In the genomic region with DNA sequence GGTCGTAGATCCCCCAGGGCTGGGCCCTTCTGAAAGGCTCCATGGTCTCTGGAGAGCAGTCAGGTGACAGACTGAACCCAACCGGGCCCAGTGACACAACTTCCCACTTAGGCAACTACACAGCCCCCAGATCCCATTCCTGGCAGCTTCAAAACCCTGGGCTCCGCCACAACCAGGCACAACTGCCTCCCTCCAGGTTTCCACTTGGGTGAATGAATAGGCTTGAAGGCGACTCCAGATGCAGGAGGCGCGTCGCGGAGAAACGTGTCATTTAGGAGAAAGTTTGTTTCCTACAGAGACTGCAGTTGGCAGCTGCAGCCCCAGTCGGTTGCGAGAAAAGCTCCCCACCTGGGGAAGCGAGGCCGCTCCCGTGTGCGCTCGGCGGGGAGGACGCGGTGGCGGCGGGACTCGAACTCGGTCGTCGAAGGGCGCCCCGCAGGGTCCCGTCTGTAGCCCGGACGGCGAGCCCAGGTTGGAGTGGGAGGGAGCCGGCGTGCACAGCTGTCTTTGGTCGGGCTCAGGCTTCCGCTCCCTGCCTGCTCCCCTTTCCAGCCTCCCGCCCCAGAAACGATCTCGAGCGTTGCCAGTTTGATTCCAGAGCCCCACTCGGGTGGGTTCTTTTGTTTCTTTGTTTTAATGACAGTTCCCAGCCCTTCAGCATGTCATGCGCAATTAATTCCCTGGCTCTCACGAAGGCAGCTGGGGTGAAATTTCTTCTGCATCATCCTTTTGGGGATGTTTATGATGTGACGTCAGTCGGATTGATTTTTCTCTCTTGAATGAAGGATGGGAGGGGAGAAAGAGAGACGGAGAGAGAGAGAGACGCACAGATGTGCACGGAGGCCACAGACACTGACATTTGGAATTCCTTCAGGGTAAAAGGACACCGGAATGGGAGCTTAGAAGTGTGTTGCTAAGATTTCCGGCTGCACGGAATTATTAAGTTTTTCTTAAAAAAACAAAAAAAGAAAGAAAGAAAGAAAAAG, we compare ENCODE assay signal across 8 cellular contexts. TPM values are rescaled to one million over a fixed set of nuclear protein-coding genes. Genes with fewer than 3 reads are reported as not detected.
DNase-seq lines count a peak whose midpoint lies in the region; ATAC-seq and TF ChIP-seq lines count a peak whose summit lies in the region.

No MANE protein-coding gene starts in this region.

- peak overlapping the region; percentile 80 for H3K4me3 Mint-ChIP-seq in T-helper 1 cell treated with Interleukin-12 subunit alpha and Interleukin-12 subunit beta and Interleukin-4 antibody, amounts not matched to agents 30 μg/mL and 1 μg/mL, for 36 hours
- H3K4me3 Mint-ChIP-seq in activated CD8-positive, alpha-beta T cell treated with anti-CD3 and anti-CD28 coated beads for 36 hours, result peak overlapping the region; percentile 73
- H3K4me3 Mint-ChIP-seq in naive B cell, result peak overlapping the region; percentile 78 to 96 (median 85)

- POLR2A ChIA-PET in activated CD8-positive, alpha-beta T cell treated with anti-CD3 and anti-CD28 coated beads for 36 hours (lab: Charles Lee), result interaction anchor here (0.6 kb wide), 1 partner anchor 182 kb away, joined by 3 read pairs; no protein-coding TSS in a partner anchor

- peak overlapping the region; percentile 12 for H3K27ac Mint-ChIP-seq in T-helper 1 cell treated with Interleukin-12 subunit alpha and Interleukin-12 subunit beta and Interleukin-4 antibody, amounts not matched to agents 30 μg/mL and 1 μg/mL, for 36 hours
- no peak overlapping the region for H3K27ac Mint-ChIP-seq in activated CD8-positive, alpha-beta T cell treated with anti-CD3 and anti-CD28 coated beads for 36 hours
- H3K27ac Mint-ChIP-seq in naive B cell, result peak overlapping the region in 5 of 6 donors; percentile 28 to 94 (median 85)

- CTCF ChIA-PET in activated CD8-positive, alpha-beta T cell treated with anti-CD3 and anti-CD28 coated beads for 36 hours (lab: Charles Lee), result interaction anchor here (0.9 to 1.5 kb wide), 4 partner anchors 12 to 193 kb away, joined by 3 read pairs; no protein-coding TSS in a partner anchor

- peaks cover 9% of the 10 kb centered on the region for H3K4me1 Mint-ChIP-seq in T-helper 1 cell treated with Interleukin-12 subunit alpha and Interleukin-12 subunit beta and Interleukin-4 antibody, amounts not matched to agents 30 μg/mL and 1 μg/mL, for 36 hours (ENCODE audit: low read depth)
- H3K4me1 Mint-ChIP-seq in activated CD8-positive, alpha-beta T cell treated with anti-CD3 and anti-CD28 coated beads for 36 hours (ENCODE audit: low read depth), result peaks cover 10% of the 10 kb centered on the region
- peaks cover 21 to 27% (median 23%) of the 10 kb centered on the region in 3 donors for H3K4me1 Mint-ChIP-seq in naive B cell

- peak; percentile 74 for ATAC-seq in activated CD8-positive, alpha-beta T cell treated with anti-CD3 and anti-CD28 coated beads for 36 hours
- ATAC-seq in naive B cell (ENCODE audit: low read depth in 2 of 2), result peak; percentile 45 to 54
- ATAC-seq in esophagus mucosa, result no peak
- no peak for ATAC-seq in HG03439 (IDR thresholded peaks at IDR 0.05; ENCODE audit: unreplicated experiment)
- ATAC-seq in GM19467 (IDR thresholded peaks at IDR 0.05; ENCODE audit: unreplicated experiment), result no peak

- TF ChIP-seq CTCF in activated CD8-positive, alpha-beta T cell treated with anti-CD3 and anti-CD28 coated beads for 36 hours (IDR thresholded peaks at IDR 0.05), result no peak
- TF ChIP-seq CTCF in fibroblast of the aortic adventitia (IDR thresholded peaks at IDR 0.05; ENCODE audit: insufficient read depth, low read length), result no peak

- H3K27me3 Mint-ChIP-seq in T-helper 1 cell treated with Interleukin-12 subunit alpha and Interleukin-12 subunit beta and Interleukin-4 antibody, amounts not matched to agents 30 μg/mL and 1 μg/mL, for 36 hours (ENCODE audit: low read depth), result peaks cover 59% of the 10 kb centered on the region
- peaks cover 36% of the 10 kb centered on the region for H3K27me3 Mint-ChIP-seq in activated CD8-positive, alpha-beta T cell treated with anti-CD3 and anti-CD28 coated beads for 36 hours
- peaks cover 33 to 46% (median 39%) of the 10 kb centered on the region in 3 donors for H3K27me3 Mint-ChIP-seq in naive B cell

- DNase-seq in T-helper 1 cell (no peak), fibroblast of the aortic adventitia (ENCODE audit: low read depth) (peak; percentile 77), naive B cell (peak; percentile 14)
- peak; percentile 28 for DNase-seq in activated CD8-positive, alpha-beta T cell treated with anti-CD3 and anti-CD28 coated beads for 36 hours

- H3K36me3 Mint-ChIP-seq in T-helper 1 cell treated with Interleukin-12 subunit alpha and Interleukin-12 subunit beta and Interleukin-4 antibody, amounts not matched to agents 30 μg/mL and 1 μg/mL, for 36 hours (ENCODE audit: low read depth), result no peaks in the 10 kb centered on the region
- H3K36me3 Mint-ChIP-seq in activated CD8-positive, alpha-beta T cell treated with anti-CD3 and anti-CD28 coated beads for 36 hours (ENCODE audit: low read depth), result no peaks in the 10 kb centered on the region
- H3K36me3 Mint-ChIP-seq in naive B cell, result no peaks in the 10 kb centered on the region

- peak overlapping the region; percentile 60 for H3K4me3 ChIP-seq in fibroblast of the aortic adventitia (ENCODE audit: low read depth, low read length)

- H3K9me3 Mint-ChIP-seq in T-helper 1 cell treated with Interleukin-12 subunit alpha and Interleukin-12 subunit beta and Interleukin-4 antibody, amounts not matched to agents 30 μg/mL and 1 μg/mL, for 36 hours, result no peaks in the 10 kb centered on the region
- no peaks in the 10 kb centered on the region for H3K9me3 Mint-ChIP-seq in activated CD8-positive, alpha-beta T cell treated with anti-CD3 and anti-CD28 coated beads for 36 hours
- no peaks in the 10 kb centered on the region for H3K9me3 Mint-ChIP-seq in naive B cell

- intact Hi-C loops in activated CD8-positive, alpha-beta T cell treated with anti-CD3 and anti-CD28 coated beads for 36 hours (cut with micrococcal nuclease), result no loop called here

RNA-seq across cellular contexts. Expression of gene SGIP1, which starts 0.9 kb away (rescaled TPM):
- not detected for total RNA-seq in activated CD8-positive, alpha-beta T cell treated with anti-CD3 and anti-CD28 coated beads for 36 hours
- total RNA-seq in fibroblast of the aortic adventitia (ENCODE audit: low replicate concordance), result 2.1 and 21.1 TPM in 2 replicates
- not detected for polyA plus RNA-seq in naive B cell (ENCODE audit: low read depth in 6 of 6)
- total RNA-seq in esophagus mucosa, result 1.4 TPM

Comparison
In these comparisons a context has a peak if more than half of its experiments do, and no peak if none do; other contexts are left out.
1. DNase-seq: peak in activated CD8-positive, alpha-beta T cell treated with anti-CD3 and anti-CD28 coated beads for 36 hours (single experiment), fibroblast of the aortic adventitia (single experiment) and naive B cell (single experiment); none in T-helper 1 cell (0 of 5).
2. ATAC-seq: peak in activated CD8-positive, alpha-beta T cell treated with anti-CD3 and anti-CD28 coated beads for 36 hours (single experiment) and naive B cell (2 of 2); none in esophagus mucosa (single experiment), HG03439 (single experiment) and GM19467 (single experiment).
3. Peak in every context shown above with its lines, with median percentiles within 50 percentile points of each other: H3K4me3 Mint-ChIP-seq.